Comparison of ENCODE assay signal across 8 cellular contexts in the genomic region with DNA sequence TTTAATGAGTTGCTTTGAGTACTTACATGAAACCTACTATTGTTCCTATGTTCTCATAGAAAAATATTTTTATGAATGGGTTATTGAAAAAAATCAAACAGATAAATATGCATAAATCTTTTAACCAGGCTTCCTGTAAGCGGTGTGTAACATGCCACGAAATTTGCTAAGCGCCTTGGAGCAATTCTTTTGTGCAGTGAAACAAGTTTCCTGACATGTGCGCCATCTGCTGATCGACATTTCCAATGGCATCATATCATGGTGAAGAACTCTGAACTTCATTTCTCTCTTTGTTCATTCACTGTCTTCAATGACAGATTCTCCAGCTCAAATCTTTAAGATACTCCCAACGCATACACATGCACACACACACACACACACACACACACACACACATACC.
DNase-seq lines count a peak whose midpoint lies in the region; ATAC-seq and TF ChIP-seq lines count a peak whose summit lies in the region.

No MANE protein-coding gene starts in this region.

- TF ChIP-seq POLR2A in uterus (IDR thresholded peaks at IDR 0.05) = no peak

- DNase-seq in G401 (ENCODE audit: low spot score) (peak; percentile 79), KBM-7 (peak; percentile 39), NOMO-1 treated with dmso at 0.1 percent for 144 hours (lab: John Stamatoyannopoulos, UW; ENCODE audit: unreplicated experiment) (peak; percentile 45), choroid plexus epithelial cell (ENCODE audit: low read depth) (peak; percentile 92), left lobe of liver (ENCODE audit: low spot score) (peak; percentile 48), uterus (peak; percentile 35 to 36), activated gamma-delta T cell (lab: John Stamatoyannopoulos, UW) (no peak)

- peak; percentile 80 for TF ChIP-seq CTCF in choroid plexus epithelial cell (conservative IDR thresholded peaks at IDR 0.05; ENCODE audit: low read depth, low read length)
- peak; percentile 16 to 51 (median 26) for TF ChIP-seq CTCF in uterus (IDR thresholded peaks at IDR 0.05)

- no peaks in the 10 kb centered on the region for H3K27me3 ChIP-seq in uterus

- H3K36me3 ChIP-seq in uterus = no peaks in the 10 kb centered on the region

- H3K9me3 ChIP-seq in uterus = no peaks in the 10 kb centered on the region

- ATAC-seq in GM21515 (IDR thresholded peaks at IDR 0.05; ENCODE audit: unreplicated experiment) = peak; percentile 71
- ATAC-seq in left lobe of liver = peak; percentile 93

- in situ Hi-C loops in G401 (cut with HindIII; ENCODE audit: low sequenced_read_pairs) = no loop called here
- in situ Hi-C loops in KBM-7 (cut with MboI; ENCODE audit: low pct_unique_long_range_greater_than_20kb, low sequenced_read_pairs) = no loop called here

- H3K4me3 ChIP-seq in choroid plexus epithelial cell (ENCODE audit: low read depth, low read length) (no peak overlapping the region), uterus (no peak overlapping the region)

- intact Hi-C loops in uterus (cut with DNase I; ENCODE audit: low total_unique reads) = no loop called here

- no peak overlapping the region for H3K27ac ChIP-seq in uterus

- H3K4me1 ChIP-seq in uterus = no peaks in the 10 kb centered on the region
